1 cellular context compared by ENCODE assay signal in the genomic region with DNA sequence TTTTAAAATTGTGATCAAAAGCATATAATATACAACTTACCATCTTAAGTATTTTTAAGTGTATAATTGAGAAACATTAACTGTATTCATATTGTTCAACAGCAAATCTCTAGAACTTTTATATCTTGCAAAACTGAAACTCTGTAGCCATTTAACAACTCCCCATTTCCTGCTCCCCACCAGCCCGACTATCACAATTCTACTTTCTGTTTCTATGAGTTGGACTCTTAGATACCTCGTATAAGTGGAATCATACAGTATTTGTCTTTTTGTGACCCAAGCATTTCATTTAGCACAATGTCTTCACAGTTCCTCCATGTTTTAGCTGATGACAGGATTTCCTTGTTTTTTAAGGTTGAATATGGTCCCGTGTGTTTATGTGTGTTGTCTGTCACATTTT.
TF ChIP-seq lines count a peak whose summit lies in the region.

No MANE protein-coding gene starts in this region.

TF ChIP-seq in WTC11, 78 proteins besides CTCF, POLR2A, EP300 and RAD21 (continued from another document):
- TF ChIP-seq, protein P1, sequence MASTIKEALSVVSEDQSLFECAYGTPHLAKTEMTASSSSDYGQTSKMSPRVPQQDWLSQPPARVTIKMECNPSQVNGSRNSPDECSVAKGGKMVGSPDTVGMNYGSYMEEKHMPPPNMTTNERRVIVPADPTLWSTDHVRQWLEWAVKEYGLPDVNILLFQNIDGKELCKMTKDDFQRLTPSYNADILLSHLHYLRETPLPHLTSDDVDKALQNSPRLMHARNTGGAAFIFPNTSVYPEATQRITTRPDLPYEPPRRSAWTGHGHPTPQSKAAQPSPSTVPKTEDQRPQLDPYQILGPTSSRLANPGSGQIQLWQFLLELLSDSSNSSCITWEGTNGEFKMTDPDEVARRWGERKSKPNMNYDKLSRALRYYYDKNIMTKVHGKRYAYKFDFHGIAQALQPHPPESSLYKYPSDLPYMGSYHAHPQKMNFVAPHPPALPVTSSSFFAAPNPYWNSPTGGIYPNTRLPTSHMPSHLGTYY (CRISPR knock-in tag; IDR thresholded peaks at IDR 0.05), result no peak
